Comparison of ENCODE assay signal across 14 cellular contexts in genomic region chr11:42996742-42997307, GRCh38.
DNase-seq lines count a peak whose midpoint lies in the region; ATAC-seq and TF ChIP-seq lines count a peak whose summit lies in the region.
"Had no signal": no experiment of that assay in that cellular context is flagged by ENCODE, and none has a peak within 500 bp of the region (broad histone marks: within the 10 kb centered on the region; RNA-seq: fewer than 3 reads in every experiment).

No MANE protein-coding gene starts in this region.

- H3K36me3 ChIP-seq in left ventricle myocardium inferior (no peaks in the 10 kb centered on the region), esophagus muscularis mucosa (no peaks in the 10 kb centered on the region), gastrocnemius medialis (no peaks in the 10 kb centered on the region)
- H3K36me3 ChIP-seq: BE2C had no signal

- no peak for TF ChIP-seq POLR2A in esophagus muscularis mucosa (IDR thresholded peaks at IDR 0.05; ENCODE audit: low read depth)
- no peak for TF ChIP-seq POLR2A in gastrocnemius medialis (IDR thresholded peaks at IDR 0.05)

- H3K4me1 ChIP-seq in left ventricle myocardium inferior (peaks cover 9% of the 10 kb centered on the region), esophagus muscularis mucosa (no peaks in the 10 kb centered on the region), gastrocnemius medialis (no peaks in the 10 kb centered on the region)
- H3K4me1 ChIP-seq: A549, BE2C had no signal

- H3K27ac ChIP-seq in left ventricle myocardium inferior (replicated peaks) = no peak overlapping the region
- no peak overlapping the region for H3K27ac ChIP-seq in esophagus muscularis mucosa (replicated peaks in 1 of 4)
- H3K27ac ChIP-seq in gastrocnemius medialis = no peak overlapping the region
- H3K27ac ChIP-seq: A549, C4-2B, GM23248 had no signal

- in situ Hi-C loops in gastrocnemius medialis (cut with MboI; ENCODE audit: low sequenced_read_pairs in 4 of 4) = loop anchor here in 1 of 4 donors (25.0 kb wide), 1 partner anchor 110 kb away; no protein-coding TSS in a partner anchor

- intact Hi-C loops in left ventricle myocardium inferior (cut with micrococcal nuclease) (no loop called here), cardiac septum (cut with DNase I) (no loop called here), esophagus muscularis mucosa (cut with DNase I) (no loop called here), posterior cingulate gyrus (cut with DNase I) (no loop called here), gastrocnemius medialis (cut with DNase I; ENCODE audit: low total_unique reads) (no loop called here), head of caudate nucleus (cut with DNase I) (no loop called here)

- no peaks in the 10 kb centered on the region for H3K27me3 ChIP-seq in left ventricle myocardium inferior (ENCODE audit: low read depth)
- no peaks in the 10 kb centered on the region for H3K27me3 ChIP-seq in esophagus muscularis mucosa
- H3K27me3 ChIP-seq in gastrocnemius medialis = no peaks in the 10 kb centered on the region
- H3K27me3 ChIP-seq: BE2C had no signal

- DNase-seq in left ventricle myocardium inferior = peak; percentile 36
- DNase-seq in cardiac septum (ENCODE audit: low spot score) = no peak
- peak; percentile 90 for DNase-seq in NCI-H1092 treated with DMSO at 0.1 percent for 48 hours (lab: John Stamatoyannopoulos, UW)
- DNase-seq in NCI-H2029 treated with DMSO at 0.1 percent for 48 hours (lab: John Stamatoyannopoulos, UW) = peak; percentile 98
- peak; percentile 80 for DNase-seq in esophagus muscularis mucosa (ENCODE audit: extremely low spot score)
- no peak for DNase-seq in posterior cingulate gyrus
- DNase-seq in gastrocnemius medialis = no peak
- DNase-seq in head of caudate nucleus = no peak
- DNase-seq: BE2C; CD4-positive, alpha-beta memory T cell; GM23248 had no signal

- 85% methylated on average over 7 of the region's 7 CpGs for WGBS in esophagus muscularis mucosa

- TF ChIP-seq CTCF in left ventricle myocardium inferior (IDR thresholded peaks at IDR 0.05; ENCODE audit: borderline replicate concordance) (no peak), esophagus muscularis mucosa (IDR thresholded peaks at IDR 0.05) (no peak), gastrocnemius medialis (IDR thresholded peaks at IDR 0.05 in 4 of 5, conservative IDR thresholded peaks at IDR 0.05 in 1 of 5) (no peak)

- ATAC-seq in gastrocnemius medialis = no peak
- ATAC-seq: A549, HCT116 had no signal

- H3K4me3 ChIP-seq in left ventricle myocardium inferior (no peak overlapping the region), esophagus muscularis mucosa (no peak overlapping the region), gastrocnemius medialis (no peak overlapping the region)
- H3K4me3 ChIP-seq: A549, GM23248 had no signal

- no peak for TF ChIP-seq EP300 in esophagus muscularis mucosa (IDR thresholded peaks at IDR 0.05)

- H3K9me3 ChIP-seq in left ventricle myocardium inferior (replicated peaks) (peaks cover 12% of the 10 kb centered on the region), esophagus muscularis mucosa (no peaks in the 10 kb centered on the region), gastrocnemius medialis (no peaks in the 10 kb centered on the region)
- H3K9me3 ChIP-seq: A549, BE2C had no signal

Comparison
In these comparisons a context has a peak if more than half of its experiments do, and no peak if none do; other contexts are left out.
1. DNase-seq: peak in left ventricle myocardium inferior (single experiment), NCI-H1092 treated with DMSO at 0.1 percent for 48 hours (single experiment), NCI-H2029 treated with DMSO at 0.1 percent for 48 hours (single experiment) and esophagus muscularis mucosa (single experiment); none in cardiac septum (single experiment), posterior cingulate gyrus (0 of 10), gastrocnemius medialis (0 of 2) and head of caudate nucleus (0 of 42).